Comparison of ENCODE assay signal across 16 cellular contexts in the genomic region with DNA sequence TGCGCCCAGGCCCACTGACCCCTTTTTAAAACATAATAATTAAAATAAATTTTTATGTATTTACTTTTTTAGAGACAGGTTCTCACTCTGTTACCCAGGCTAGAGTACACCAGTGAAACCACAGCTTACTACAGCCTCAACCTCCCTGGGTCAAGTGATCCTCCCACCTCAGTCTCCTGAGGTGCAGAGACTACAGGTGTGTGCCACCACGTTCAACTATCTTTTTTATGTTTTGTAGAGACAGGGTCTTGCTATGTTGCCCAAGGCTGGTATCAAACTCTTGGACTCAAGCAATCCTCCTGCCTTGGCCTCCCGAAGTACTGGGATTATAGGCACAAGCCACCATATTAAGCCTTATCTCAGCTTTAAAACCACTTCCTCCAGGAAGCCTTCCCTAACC.
"Had no signal": no experiment of that assay in that cellular context is flagged by ENCODE, and none has a peak within 500 bp of the region (broad histone marks: within the 10 kb centered on the region; RNA-seq: fewer than 3 reads in every experiment).

No MANE protein-coding gene starts in this region.

- H3K4me3 ChIP-seq: left lung, right atrium auricular region, tibial nerve had no signal

- H3K27me3 ChIP-seq: brain microvascular endothelial cell, left lung, right atrium auricular region, tibial nerve had no signal

- H3K4me3 Mint-ChIP-seq: activated CD4-positive, alpha-beta T cell treated with anti-CD3 and anti-CD28 coated beads, Interleukin-2, amount 10 ng/mL, durations not matched to agents 7 days and 5 days; activated naive CD4-positive, alpha-beta T cell treated with anti-CD3 and anti-CD28 coated beads, Interleukin-2, amount 50 U/mL, for 24 hours; endodermal cell; stimulated activated effector memory CD8-positive, alpha-beta T cell treated with anti-CD3 and anti-CD28 coated beads, Interleukin-12 subunit alpha, Interleukin-12 subunit beta, amount 100 ng/mL, for 72 hours; T-helper 1 cell treated with Interleukin-12 subunit alpha and Interleukin-12 subunit beta and Interleukin-4 antibody, amounts not matched to agents 30 μg/mL and 1 μg/mL, for 36 hours had no signal

- ATAC-seq: esophagus mucosa; left lung; SK-N-SH treated with all-trans-retinoic acid at 6 μM for 48 hours; stimulated activated effector memory CD8-positive, alpha-beta T cell treated with anti-CD3 and anti-CD28 coated beads, Interleukin-12 subunit alpha, Interleukin-12 subunit beta, amount 100 ng/mL, for 72 hours had no signal

- H3K9me3 Mint-ChIP-seq: activated CD4-positive, alpha-beta T cell treated with anti-CD3 and anti-CD28 coated beads, Interleukin-2, amount 10 ng/mL, durations not matched to agents 7 days and 5 days; activated naive CD4-positive, alpha-beta T cell treated with anti-CD3 and anti-CD28 coated beads, Interleukin-2, amount 50 U/mL, for 24 hours; activated T-helper 2 cell treated with anti-CD3 and anti-CD28 coated beads, Interferon-gamma antibody, Interleukin-2, Interleukin-4, amounts not matched to agents 10 μg/mL and 5 μg/mL and 100 μg/mL, durations not matched to agents 14 hours and 24 hours and 36 hours; endodermal cell; stimulated activated effector memory CD8-positive, alpha-beta T cell treated with anti-CD3 and anti-CD28 coated beads, Interleukin-12 subunit alpha, Interleukin-12 subunit beta, amount 100 ng/mL, for 72 hours; T-helper 1 cell treated with Interleukin-12 subunit alpha and Interleukin-12 subunit beta and Interleukin-4 antibody, amounts not matched to agents 30 μg/mL and 1 μg/mL, for 36 hours had no signal

- H3K9me3 ChIP-seq: left lung, right atrium auricular region, tibial nerve had no signal

- DNase-seq: activated CD4-positive, alpha-beta T cell treated with anti-CD3 and anti-CD28 coated beads, Interleukin-2, amount 10 ng/mL, durations not matched to agents 7 days and 5 days; amniotic stem cell; brain microvascular endothelial cell; endodermal cell; foreskin fibroblast; head of caudate nucleus; islet precursor cell; left lung had no signal

- H3K27me3 Mint-ChIP-seq: activated naive CD4-positive, alpha-beta T cell treated with anti-CD3 and anti-CD28 coated beads, Interleukin-2, amount 50 U/mL, for 24 hours had no signal

- H3K27ac Mint-ChIP-seq: activated CD4-positive, alpha-beta T cell treated with anti-CD3 and anti-CD28 coated beads, Interleukin-2, amount 10 ng/mL, durations not matched to agents 7 days and 5 days; activated T-helper 2 cell treated with anti-CD3 and anti-CD28 coated beads, Interferon-gamma antibody, Interleukin-2, Interleukin-4, amounts not matched to agents 10 μg/mL and 5 μg/mL and 100 μg/mL, durations not matched to agents 14 hours and 24 hours and 36 hours; stimulated activated effector memory CD8-positive, alpha-beta T cell treated with anti-CD3 and anti-CD28 coated beads, Interleukin-12 subunit alpha, Interleukin-12 subunit beta, amount 100 ng/mL, for 72 hours; T-helper 1 cell treated with Interleukin-12 subunit alpha and Interleukin-12 subunit beta and Interleukin-4 antibody, amounts not matched to agents 30 μg/mL and 1 μg/mL, for 36 hours had no signal
